15 cellular contexts compared by ENCODE assay signal in the genomic region with DNA sequence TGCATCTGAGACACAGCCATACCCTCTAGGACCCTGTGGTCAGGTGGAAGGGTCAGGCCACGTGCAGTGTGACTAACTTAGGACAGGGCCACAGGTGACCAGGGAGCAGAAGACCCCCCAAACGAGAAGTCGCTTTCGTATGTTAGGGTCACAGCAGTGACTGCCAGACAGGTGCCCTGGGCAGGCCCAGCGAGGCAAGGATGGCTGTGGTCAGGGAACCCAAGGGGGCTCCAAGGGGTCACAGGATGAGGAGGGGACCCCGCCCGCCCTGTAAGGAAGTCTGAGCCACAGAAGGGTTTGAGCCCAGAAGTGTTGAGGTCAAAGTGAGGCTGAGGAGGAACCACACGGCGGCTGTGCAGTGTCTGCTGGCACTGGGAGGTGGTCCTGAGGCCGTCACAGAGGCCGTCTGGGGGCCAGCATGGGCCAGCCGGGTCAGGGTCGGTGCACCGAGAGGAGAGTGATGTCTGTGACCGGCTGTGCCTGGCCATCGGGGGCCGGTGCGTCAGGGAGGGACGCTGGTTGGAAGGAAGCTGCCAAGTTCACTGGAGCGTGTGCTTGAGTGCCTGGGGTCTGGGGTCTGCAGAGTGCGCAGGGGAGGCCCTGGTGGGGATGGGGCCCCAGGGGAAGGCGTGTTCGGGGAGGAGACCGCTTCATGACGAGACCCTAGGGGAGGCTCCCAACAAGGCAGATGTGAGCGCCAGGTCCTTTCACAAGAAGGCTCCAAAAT. TPM values are rescaled to one million over a fixed set of nuclear protein-coding genes. Genes with fewer than 3 reads are reported as not detected.
A peak's percentile ranks its signal among the peaks of the same experiment; 100 is the strongest.
DNase-seq lines count a peak whose midpoint lies in the region; ATAC-seq lines count a peak whose summit lies in the region.
"Had no signal": no experiment of that assay in that cellular context is flagged by ENCODE, and none has a peak within 500 bp of the region (broad histone marks: within the 10 kb centered on the region; RNA-seq: fewer than 3 reads in every experiment).

No MANE protein-coding gene starts in this region.

- intact Hi-C loops in posterior vena cava (cut with DNase I) = no loop called here

- H3K27ac ChIP-seq in BLaER1 = peak overlapping the region; percentile 44; the same call in 1 of the 2 replicates
- H3K27ac ChIP-seq: C4-2B had no signal

- H3K36me3 ChIP-seq in BLaER1 (no peaks in the 10 kb centered on the region), NT2/D1 (ENCODE audit: insufficient read depth, insufficient read length, low read length) (no peaks in the 10 kb centered on the region)

- DNase-seq in NT2/D1 (ENCODE audit: low read depth, low spot score) = no peak
- DNase-seq in left kidney (ENCODE audit: low read depth, low spot score) = peak; percentile 36
- DNase-seq in posterior vena cava (ENCODE audit: low spot score) = peak; percentile 68
- DNase-seq in stimulated activated CD4-positive, alpha-beta T cell treated with anti-CD3 and anti-CD28 coated beads, Interleukin-4, amount 100 ng/mL, for 24 hours = no peak
- DNase-seq in mesenteric fat pad (ENCODE audit: low spot score) = no peak
- DNase-seq: ACHN; CD4-positive, alpha-beta memory T cell; DMS153; DMS79 treated with DMSO at 0.1 percent for 48 hours; EL; H9 had no signal

- peak overlapping the region; percentile 86 for H3K4me2 ChIP-seq in BLaER1

- 0 out of 2 replicates have a peak overlapping the region, but pooled peaks have one; percentile 38 for H3K4me3 ChIP-seq in BLaER1
- no peak overlapping the region for H3K4me3 ChIP-seq in NT2/D1 (ENCODE audit: insufficient read length, low read depth)

- H3K4me1 ChIP-seq in BLaER1 (peaks cover 67% of the 10 kb centered on the region), NT2/D1 (ENCODE audit: insufficient read depth, insufficient read length) (peaks cover 15% of the 10 kb centered on the region)

- H3K9me3 ChIP-seq in BLaER1 (no peaks in the 10 kb centered on the region; the same call in 1 of the 2 replicates), NT2/D1 (ENCODE audit: insufficient read depth, low read length) (peaks cover 8% of the 10 kb centered on the region; the same call in 1 of the 2 replicates)

- H3K27me3 ChIP-seq in BLaER1 (peaks cover 56% of the 10 kb centered on the region), NT2/D1 (ENCODE audit: insufficient read depth, insufficient read length) (no peaks in the 10 kb centered on the region)

- H4K20me1 ChIP-seq in BLaER1 = peaks cover 19% of the 10 kb centered on the region; the same call in 1 of the 2 replicates

- H3K9ac ChIP-seq in BLaER1 (no peak overlapping the region; the same call in 1 of the 2 replicates), NT2/D1 (ENCODE audit: insufficient read length, low read depth) (peak overlapping the region; percentile 6)

- no peak for ATAC-seq in HG02610 (IDR thresholded peaks at IDR 0.05; ENCODE audit: unreplicated experiment)
- no peak for ATAC-seq in GM19395 (IDR thresholded peaks at IDR 0.05; ENCODE audit: unreplicated experiment)

RNA-seq across cellular contexts. Expression of a gene that starts 24.8 kb away (rescaled TPM):
- total RNA-seq in posterior vena cava (10 to 100 TPM; 20.2 to 22.9 TPM), mesenteric fat pad (22.7 TPM)

Comparison
In these comparisons a context has a peak if more than half of its experiments do, and no peak if none do; other contexts are left out.
1. DNase-seq: peak in left kidney (single experiment) and posterior vena cava (single experiment); none in NT2/D1 (single experiment), stimulated activated CD4-positive, alpha-beta T cell treated with anti-CD3 and anti-CD28 coated beads, Interleukin-4, amount 100 ng/mL, for 24 hours (single experiment) and mesenteric fat pad (single experiment).